ENCODE assay signal across 1 cellular context in genomic region chr5:132102101-132102701, GRCh38.
TF ChIP-seq lines count a peak whose summit lies in the region.

No MANE protein-coding gene starts in this region.

TF ChIP-seq in IMR-90, 13 proteins besides CTCF, POLR2A, EP300 and RAD21:
- TF ChIP-seq NFE2L2 (IDR thresholded peaks at IDR 0.05; ENCODE audit: low read depth, low read length) (no peak), USF2 (IDR thresholded peaks at IDR 0.05; ENCODE audit: low read depth, low read length) (no peak), BHLHE40 (IDR thresholded peaks at IDR 0.05; ENCODE audit: low read depth, low read length) (no peak), MAFK (IDR thresholded peaks at IDR 0.05; ENCODE audit: low read depth, low read length) (no peak), SMC3 (IDR thresholded peaks at IDR 0.05; ENCODE audit: low read depth, low read length) (no peak), CEBPB (IDR thresholded peaks at IDR 0.05; ENCODE audit: low read depth, low read length) (no peak), FOS (IDR thresholded peaks at IDR 0.05; ENCODE audit: low read depth, low read length) (no peak), RFX5 (IDR thresholded peaks at IDR 0.05; ENCODE audit: low read depth, low read length) (no peak), RCOR1 (IDR thresholded peaks at IDR 0.05; ENCODE audit: insufficient replicate concordance, low read length) (no peak), ELK1 (IDR thresholded peaks at IDR 0.05; ENCODE audit: borderline replicate concordance, low read depth, low read length) (no peak), MAZ (IDR thresholded peaks at IDR 0.05; ENCODE audit: borderline replicate concordance, low read depth, low read length) (no peak), MXI1 (IDR thresholded peaks at IDR 0.05; ENCODE audit: borderline replicate concordance, low read depth, low read length) (no peak), CHD1 (IDR thresholded peaks at IDR 0.05; ENCODE audit: low read depth, low read length) (no peak)
